30 cellular contexts compared by ENCODE assay signal in the genomic region with DNA sequence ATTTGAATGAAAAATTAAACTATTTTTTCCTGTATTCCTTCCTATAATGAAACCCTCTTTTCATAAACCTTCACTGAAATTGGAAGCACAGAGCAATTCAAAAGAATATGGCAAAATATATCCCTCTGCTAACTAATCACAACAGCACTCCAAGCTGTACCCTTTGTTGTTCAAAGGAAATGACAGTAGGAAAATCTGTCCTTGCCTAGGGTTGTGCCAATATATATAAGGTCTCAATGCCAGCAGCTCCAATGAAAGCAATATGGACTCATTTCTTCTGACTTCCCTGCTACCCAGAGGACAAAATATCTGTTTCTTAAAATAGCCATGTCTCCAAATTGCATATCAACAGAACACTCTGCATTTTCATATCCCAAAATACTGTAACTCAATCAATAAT.
"Had no signal": no experiment of that assay in that cellular context is flagged by ENCODE, and none has a peak within 500 bp of the region (broad histone marks: within the 10 kb centered on the region; RNA-seq: fewer than 3 reads in every experiment).

No MANE protein-coding gene starts in this region.

- H3K4me1 ChIP-seq: ascending aorta, breast epithelium had no signal

- ATAC-seq: activated naive CD4-positive, alpha-beta T cell treated with anti-CD3 and anti-CD28 coated beads, Interleukin-2, amount 50 U/mL, for 72 hours; activated T-cell treated with anti-CD3 and anti-CD28 coated beads, Interleukin-2, amount 50 U/mL, for 72 hours; esophagus mucosa; WTC11 had no signal

- H2AFZ ChIP-seq: hepatocyte had no signal

- H3K9me3 ChIP-seq: ascending aorta, breast epithelium, heart left ventricle had no signal

- H3K27me3 ChIP-seq: ascending aorta, breast epithelium, cardiac muscle cell, heart left ventricle, hepatocyte had no signal

- H3K36me3 ChIP-seq: ascending aorta, breast epithelium, cardiac muscle cell, heart left ventricle had no signal

- DNase-seq: activated CD4-positive, alpha-beta memory T cell treated with anti-CD3 and anti-CD28 coated beads, Interleukin-2, amount 10 ng/mL, durations not matched to agents 7 days and 5 days; activated CD4-positive, alpha-beta T cell treated with anti-CD3 and anti-CD28 coated beads for 1 hour; activated CD4-positive, alpha-beta T cell treated with anti-CD3 and anti-CD28 coated beads for 4 hours; activated CD4-positive, alpha-beta T cell treated with anti-CD3 and anti-CD28 coated beads, Interleukin-2, amount 10 ng/mL, durations not matched to agents 7 days and 5 days; activated CD4-positive, alpha-beta T cell treated with anti-CD3 and anti-CD28 coated beads, Interleukin-2, amount 50 U/mL, for 4 hours; activated CD8-positive, alpha-beta memory T cell treated with anti-CD3 and anti-CD28 coated beads, Interleukin-2, amount 50 U/mL, for 48 hours; activated gamma-delta T cell; activated naive CD4-positive, alpha-beta T cell; activated naive CD4-positive, alpha-beta T cell treated with anti-CD3 and anti-CD28 coated beads, Interleukin-2, amount 10 ng/mL, durations not matched to agents 7 days and 5 days; activated naive CD8-positive, alpha-beta T cell treated with anti-CD3 and anti-CD28 coated beads, Interleukin-2, amount 10 ng/mL, durations not matched to agents 7 days and 5 days; activated T-cell treated with anti-CD3 and anti-CD28 coated beads for 4 hours; activated T-cell treated with anti-CD3 and anti-CD28 coated beads, Interleukin-2, amount 50 U/mL, for 24 hours; activated T-cell treated with anti-CD3 and anti-CD28 coated beads, Interleukin-2, amount 50 U/mL, for 72 hours; central memory CD4-positive, alpha-beta T cell; cerebellar nuclear complex; effector CD8-positive, alpha-beta T cell; foreskin fibroblast; glutamatergic neuron; heart left ventricle; T-helper 2 cell had no signal

- FAIRE-seq: endometrium, frontal cortex had no signal

- H3K4me2 ChIP-seq: hepatocyte had no signal

- H3K27ac ChIP-seq: ascending aorta, breast epithelium, cardiac muscle cell, coronary artery, hepatocyte had no signal

- H3K79me2 ChIP-seq: hepatocyte had no signal

- H3K4me3 ChIP-seq: ascending aorta, breast epithelium, cardiac muscle cell, coronary artery, heart left ventricle, hepatocyte had no signal
